ENCODE assay signal across 1 cellular context in genomic region chrX:12946406-12946805, GRCh38.
TF ChIP-seq lines count a peak whose summit lies in the region.

No MANE protein-coding gene starts in this region.

TF ChIP-seq in endothelial cell of umbilical vein, 7 proteins besides CTCF, POLR2A, EP300 and RAD21:
- TF ChIP-seq MAX (IDR thresholded peaks at IDR 0.05; ENCODE audit: insufficient read depth, insufficient read length) = no peak
- TF ChIP-seq FOS (IDR thresholded peaks at IDR 0.05; ENCODE audit: borderline replicate concordance, insufficient read depth, low read length) = no peak
- TF ChIP-seq MYC (IDR thresholded peaks at IDR 0.05; ENCODE audit: low read depth, low read length) = no peak
- no peak for TF ChIP-seq GATA2 (IDR thresholded peaks at IDR 0.05; ENCODE audit: insufficient read depth, insufficient read length, low read depth, low read length)
TF ChIP-seq in endothelial cell of umbilical vein: peak in this region for 0.
